1 cellular context compared by ENCODE assay signal in the genomic region with DNA sequence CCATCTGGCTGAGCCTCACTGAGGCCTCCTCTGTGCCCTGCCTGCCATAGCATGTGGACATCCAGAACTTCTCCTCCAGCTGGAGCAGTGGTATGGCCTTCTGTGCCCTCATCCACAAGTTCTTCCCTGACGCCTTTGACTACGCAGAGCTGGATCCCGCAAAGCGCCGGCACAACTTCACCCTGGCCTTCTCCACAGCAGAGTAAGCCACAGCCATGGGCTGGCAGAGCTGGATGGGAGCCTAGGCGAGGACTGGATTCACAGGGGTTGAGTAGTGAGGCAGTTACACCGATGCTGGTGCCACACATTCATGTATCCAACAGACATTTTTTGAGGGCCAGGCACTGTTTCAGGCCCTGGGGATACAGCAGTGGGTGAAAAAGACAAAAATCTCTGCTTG.
TF ChIP-seq lines count a peak whose summit lies in the region.

No MANE protein-coding gene starts in this region.

TF ChIP-seq in H1, 55 proteins besides CTCF, POLR2A, EP300 and RAD21:
- no peak for TF ChIP-seq SIX5 (IDR thresholded peaks at IDR 0.05; ENCODE audit: low read depth, low read length)
- no peak for TF ChIP-seq SP4 (IDR thresholded peaks at IDR 0.05; ENCODE audit: low read length)
- TF ChIP-seq, protein P1, sequence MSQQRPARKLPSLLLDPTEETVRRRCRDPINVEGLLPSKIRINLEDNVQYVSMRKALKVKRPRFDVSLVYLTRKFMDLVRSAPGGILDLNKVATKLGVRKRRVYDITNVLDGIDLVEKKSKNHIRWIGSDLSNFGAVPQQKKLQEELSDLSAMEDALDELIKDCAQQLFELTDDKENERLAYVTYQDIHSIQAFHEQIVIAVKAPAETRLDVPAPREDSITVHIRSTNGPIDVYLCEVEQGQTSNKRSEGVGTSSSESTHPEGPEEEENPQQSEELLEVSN (IDR thresholded peaks at IDR 0.05), result no peak
- no peak for TF ChIP-seq RNF2 (IDR thresholded peaks at IDR 0.05; ENCODE audit: borderline replicate concordance, low read depth, low read length, missing control alignments, poor library complexity, severe bottlenecking)
- no peak for TF ChIP-seq SAP30 (IDR thresholded peaks at IDR 0.05; ENCODE audit: insufficient read depth, insufficient replicate concordance, low read length)
- TF ChIP-seq SIN3A (conservative IDR thresholded peaks at IDR 0.05 in 1 of 2, IDR thresholded peaks at IDR 0.05 in 1 of 2; ENCODE audit: low read depth in 1 of 2, low read length in 2 of 2), result no peak
- TF ChIP-seq SIRT6 (IDR thresholded peaks at IDR 0.05; ENCODE audit: low read length), result no peak
- TF ChIP-seq HDAC2 (IDR thresholded peaks at IDR 0.05; ENCODE audit: borderline replicate concordance in 1 of 2, low read depth in 2 of 2, low read length in 2 of 2), result no peak
- TF ChIP-seq CREB1 (IDR thresholded peaks at IDR 0.05), result no peak
- no peak for TF ChIP-seq FOSL1 (IDR thresholded peaks at IDR 0.05; ENCODE audit: insufficient read depth, low read depth, low read length)
- no peak for TF ChIP-seq JUND (IDR thresholded peaks at IDR 0.05; ENCODE audit: low read length)
- TF ChIP-seq PHF8 (conservative IDR thresholded peaks at IDR 0.05; ENCODE audit: low read depth, low read length), result no peak
- no peak for TF ChIP-seq CHD2 (IDR thresholded peaks at IDR 0.05; ENCODE audit: low read length)
- TF ChIP-seq POU5F1 (IDR thresholded peaks at IDR 0.05; ENCODE audit: low read depth, low read length), result no peak
- no peak for TF ChIP-seq TBP (IDR thresholded peaks at IDR 0.05; ENCODE audit: low read depth, low read length)
- TF ChIP-seq YY1 (IDR thresholded peaks at IDR 0.05; ENCODE audit: low read depth, low read length), result no peak
- TF ChIP-seq RXRA (IDR thresholded peaks at IDR 0.05; ENCODE audit: insufficient read depth, low read depth, low read length), result no peak
- TF ChIP-seq, protein P2, sequence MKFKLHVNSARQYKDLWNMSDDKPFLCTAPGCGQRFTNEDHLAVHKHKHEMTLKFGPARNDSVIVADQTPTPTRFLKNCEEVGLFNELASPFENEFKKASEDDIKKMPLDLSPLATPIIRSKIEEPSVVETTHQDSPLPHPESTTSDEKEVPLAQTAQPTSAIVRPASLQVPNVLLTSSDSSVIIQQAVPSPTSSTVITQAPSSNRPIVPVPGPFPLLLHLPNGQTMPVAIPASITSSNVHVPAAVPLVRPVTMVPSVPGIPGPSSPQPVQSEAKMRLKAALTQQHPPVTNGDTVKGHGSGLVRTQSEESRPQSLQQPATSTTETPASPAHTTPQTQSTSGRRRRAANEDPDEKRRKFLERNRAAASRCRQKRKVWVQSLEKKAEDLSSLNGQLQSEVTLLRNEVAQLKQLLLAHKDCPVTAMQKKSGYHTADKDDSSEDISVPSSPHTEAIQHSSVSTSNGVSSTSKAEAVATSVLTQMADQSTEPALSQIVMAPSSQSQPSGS (IDR thresholded peaks at IDR 0.05; ENCODE audit: low read length), result no peak
- no peak for TF ChIP-seq KDM1A (IDR thresholded peaks at IDR 0.05; ENCODE audit: borderline replicate concordance, low read length)
- no peak for TF ChIP-seq TEAD4 (IDR thresholded peaks at IDR 0.05; ENCODE audit: low read depth, low read length)
